In the genomic region with DNA sequence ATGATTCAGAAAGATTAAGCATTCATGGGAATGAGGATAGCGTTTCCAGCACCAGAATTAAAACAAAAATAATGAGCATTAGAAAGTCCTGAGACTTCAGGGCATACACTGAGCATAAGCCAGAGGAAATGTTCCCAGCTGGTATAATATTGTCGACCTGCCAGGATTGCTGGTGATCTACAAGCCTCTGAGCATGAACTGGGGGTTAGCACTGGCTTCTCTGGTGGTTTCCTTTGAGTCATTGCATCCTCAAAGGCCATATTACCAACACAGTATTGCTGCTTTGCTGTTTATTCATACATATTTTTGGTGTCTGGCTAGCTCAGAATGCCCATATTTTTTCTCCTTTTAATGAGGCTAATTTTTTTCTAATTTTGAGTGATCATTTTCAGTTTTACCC, we compare ENCODE assay signal across 2 cellular contexts.
TF ChIP-seq lines count a peak whose summit lies in the region.

No MANE protein-coding gene starts in this region.

TF ChIP-seq in SK-N-SH treated with all-trans-retinoic acid at 6 μM for 48 hours, 23 proteins besides CTCF, POLR2A, EP300 and RAD21 (continued from another document):
- TF ChIP-seq ESRRG (CRISPR knock-in tag; IDR thresholded peaks at IDR 0.05) (no peak), TOX (CRISPR knock-in tag; IDR thresholded peaks at IDR 0.05; ENCODE audit: borderline replicate concordance) (no peak), TCF4 (CRISPR knock-in tag; IDR thresholded peaks at IDR 0.05; ENCODE audit: borderline replicate concordance) (no peak), ZC3H10 (CRISPR knock-in tag; IDR thresholded peaks at IDR 0.05) (no peak)

TF ChIP-seq in SK-N-SH, 30 proteins besides CTCF, POLR2A, EP300 and RAD21 (continued from another document):
- TF ChIP-seq RCOR1 (IDR thresholded peaks at IDR 0.05; ENCODE audit: low read length) (no peak), GABPA (IDR thresholded peaks at IDR 0.05; ENCODE audit: low read depth) (no peak), TEAD4 (IDR thresholded peaks at IDR 0.05; ENCODE audit: borderline replicate concordance, insufficient read depth) (no peak), FOSL2 (IDR thresholded peaks at IDR 0.05; ENCODE audit: borderline replicate concordance, low read depth) (no peak), NFIC (IDR thresholded peaks at IDR 0.05; ENCODE audit: borderline replicate concordance) (no peak), TCF12 (IDR thresholded peaks at IDR 0.05) (no peak), CHD2 (IDR thresholded peaks at IDR 0.05; ENCODE audit: low read length, partially characterized antibody) (no peak), NRF1 (IDR thresholded peaks at IDR 0.05; ENCODE audit: low read depth, low read length) (no peak)
- TF ChIP-seq, protein P1, sequence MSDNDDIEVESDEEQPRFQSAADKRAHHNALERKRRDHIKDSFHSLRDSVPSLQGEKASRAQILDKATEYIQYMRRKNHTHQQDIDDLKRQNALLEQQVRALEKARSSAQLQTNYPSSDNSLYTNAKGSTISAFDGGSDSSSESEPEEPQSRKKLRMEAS (IDR thresholded peaks at IDR 0.05; ENCODE audit: low read depth), result no peak
- TF ChIP-seq, protein P2, sequence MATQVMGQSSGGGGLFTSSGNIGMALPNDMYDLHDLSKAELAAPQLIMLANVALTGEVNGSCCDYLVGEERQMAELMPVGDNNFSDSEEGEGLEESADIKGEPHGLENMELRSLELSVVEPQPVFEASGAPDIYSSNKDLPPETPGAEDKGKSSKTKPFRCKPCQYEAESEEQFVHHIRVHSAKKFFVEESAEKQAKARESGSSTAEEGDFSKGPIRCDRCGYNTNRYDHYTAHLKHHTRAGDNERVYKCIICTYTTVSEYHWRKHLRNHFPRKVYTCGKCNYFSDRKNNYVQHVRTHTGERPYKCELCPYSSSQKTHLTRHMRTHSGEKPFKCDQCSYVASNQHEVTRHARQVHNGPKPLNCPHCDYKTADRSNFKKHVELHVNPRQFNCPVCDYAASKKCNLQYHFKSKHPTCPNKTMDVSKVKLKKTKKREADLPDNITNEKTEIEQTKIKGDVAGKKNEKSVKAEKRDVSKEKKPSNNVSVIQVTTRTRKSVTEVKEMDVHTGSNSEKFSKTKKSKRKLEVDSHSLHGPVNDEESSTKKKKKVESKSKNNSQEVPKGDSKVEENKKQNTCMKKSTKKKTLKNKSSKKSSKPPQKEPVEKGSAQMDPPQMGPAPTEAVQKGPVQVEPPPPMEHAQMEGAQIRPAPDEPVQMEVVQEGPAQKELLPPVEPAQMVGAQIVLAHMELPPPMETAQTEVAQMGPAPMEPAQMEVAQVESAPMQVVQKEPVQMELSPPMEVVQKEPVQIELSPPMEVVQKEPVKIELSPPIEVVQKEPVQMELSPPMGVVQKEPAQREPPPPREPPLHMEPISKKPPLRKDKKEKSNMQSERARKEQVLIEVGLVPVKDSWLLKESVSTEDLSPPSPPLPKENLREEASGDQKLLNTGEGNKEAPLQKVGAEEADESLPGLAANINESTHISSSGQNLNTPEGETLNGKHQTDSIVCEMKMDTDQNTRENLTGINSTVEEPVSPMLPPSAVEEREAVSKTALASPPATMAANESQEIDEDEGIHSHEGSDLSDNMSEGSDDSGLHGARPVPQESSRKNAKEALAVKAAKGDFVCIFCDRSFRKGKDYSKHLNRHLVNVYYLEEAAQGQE (IDR thresholded peaks at IDR 0.05; ENCODE audit: low read depth, low read length), result no peak
